ENCODE assay signal across 19 cellular contexts in genomic region chr15:25608926-25609325, GRCh38.
DNase-seq lines count a peak whose midpoint lies in the region; ATAC-seq lines count a peak whose summit lies in the region.
"Had no signal": no experiment of that assay in that cellular context is flagged by ENCODE, and none has a peak within 500 bp of the region (broad histone marks: within the 10 kb centered on the region; RNA-seq: fewer than 3 reads in every experiment).

No MANE protein-coding gene starts in this region.

- DNase-seq in ELF-1 (ENCODE audit: low read depth, low spot score) (peak; percentile 81), AG08396 (ENCODE audit: low spot score) (no peak), NCI-H526 (lab: John Stamatoyannopoulos, UW) (no peak)
- DNase-seq: 8988T; ACHN; AML-193; CD4-positive, alpha-beta T cell; CD8-positive, alpha-beta T cell; DMS 273 treated with DMSO at 0.1 percent for 48 hours; DMS153; DMS53; DMS79; DND-41; EL; GF-D8 had no signal

- no peak overlapping the region for H3K9ac ChIP-seq in stomach smooth muscle (ENCODE audit: low read length in 2 of 2)
- H3K9ac ChIP-seq: BLaER1 treated with 17β-estradiol and CSF1 and Interleukin-3, amounts not matched to agents 10 nM and 100 nM had no signal

- H3K4me1 ChIP-seq in stomach smooth muscle (ENCODE audit: control insufficient read depth, insufficient read depth, low read length), result peaks cover 18% of the 10 kb centered on the region
- H3K4me1 ChIP-seq: BLaER1 treated with 17β-estradiol and CSF1 and Interleukin-3, amounts not matched to agents 10 nM and 100 nM had no signal

- H3K27ac ChIP-seq in stomach smooth muscle (ENCODE audit: low read length), result peak overlapping the region; percentile 60
- H3K27ac ChIP-seq: BLaER1 treated with 17β-estradiol and CSF1 and Interleukin-3, amounts not matched to agents 10 nM and 100 nM; C4-2B had no signal

- no peaks in the 10 kb centered on the region for H3K27me3 ChIP-seq in stomach smooth muscle (ENCODE audit: control insufficient read depth in 1 of 2, insufficient read depth in 2 of 2, low read length in 2 of 2)
- H3K27me3 ChIP-seq: BLaER1 treated with 17β-estradiol and CSF1 and Interleukin-3, amounts not matched to agents 10 nM and 100 nM had no signal

- no peak for ATAC-seq in GM18502 (IDR thresholded peaks at IDR 0.05; ENCODE audit: poor library complexity, unreplicated experiment)
- ATAC-seq: CD8-positive, alpha-beta T cell had no signal

- H3K9me3 ChIP-seq in stomach smooth muscle (ENCODE audit: control insufficient read depth in 2 of 2, low read length in 2 of 2), result no peaks in the 10 kb centered on the region
- H3K9me3 ChIP-seq: BLaER1 treated with 17β-estradiol and CSF1 and Interleukin-3, amounts not matched to agents 10 nM and 100 nM had no signal

- no peak overlapping the region for H3K4me3 ChIP-seq in stomach smooth muscle (ENCODE audit: low read length in 2 of 2)
- H3K4me3 ChIP-seq: BLaER1 treated with 17β-estradiol and CSF1 and Interleukin-3, amounts not matched to agents 10 nM and 100 nM had no signal

- no peaks in the 10 kb centered on the region for H3K36me3 ChIP-seq in stomach smooth muscle (ENCODE audit: control insufficient read depth in 2 of 2, insufficient read depth in 2 of 2, low read length in 2 of 2)
- H3K36me3 ChIP-seq: BLaER1 treated with 17β-estradiol and CSF1 and Interleukin-3, amounts not matched to agents 10 nM and 100 nM had no signal
